ENCODE assay signal across 8 cellular contexts in the genomic region with DNA sequence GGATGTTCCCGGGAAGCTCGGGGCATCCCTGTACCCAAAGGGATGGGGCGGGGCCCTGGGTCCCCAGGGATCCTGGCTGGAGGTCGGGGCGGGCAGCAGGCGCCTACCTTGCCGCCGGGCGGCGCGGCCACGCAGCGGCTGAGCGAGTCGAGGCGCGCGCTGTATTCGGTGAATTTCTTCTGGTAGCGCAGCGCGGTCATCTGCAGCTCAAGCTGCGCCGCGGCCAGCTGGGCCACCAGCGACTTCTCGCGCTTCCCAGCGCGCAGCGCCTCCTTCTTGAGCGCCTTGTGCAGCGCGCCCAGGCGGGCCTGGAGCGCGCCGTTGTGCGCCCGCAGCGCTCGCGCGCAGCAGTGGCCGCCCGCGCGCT. TPM values are rescaled to one million over a fixed set of nuclear protein-coding genes. Genes with fewer than 3 reads are reported as not detected.
DNase-seq lines count a peak whose midpoint lies in the region; ATAC-seq, FAIRE-seq and TF ChIP-seq lines count a peak whose summit lies in the region.

No MANE protein-coding gene starts in this region.

- no peaks in the 10 kb centered on the region for H3K9me3 Mint-ChIP-seq in activated CD4-positive, alpha-beta T cell treated with anti-CD3 and anti-CD28 coated beads, Interleukin-2, amount 10 ng/mL, durations not matched to agents 24 days and 14 days

- no peak for TF ChIP-seq CTCF in right lobe of liver (IDR thresholded peaks at IDR 0.05)
- TF ChIP-seq CTCF in HepG2 (CRISPR knock-in tag; IDR thresholded peaks at IDR 0.05) = no peak
- no peak for TF ChIP-seq CTCF in GM10248 (IDR thresholded peaks at IDR 0.05; ENCODE audit: control extremely low read depth, extremely low read depth, low read depth, missing control alignments)

- H3K27ac ChIP-seq in right lobe of liver (no peak overlapping the region), HepG2 (ENCODE audit: extremely low read length, insufficient read depth, low read length) (no peak overlapping the region), ectodermal cell (ENCODE audit: insufficient read depth, low read depth, low read length, poor library complexity, severe bottlenecking) (no peak overlapping the region)

- H3K27ac Mint-ChIP-seq in activated CD4-positive, alpha-beta T cell treated with anti-CD3 and anti-CD28 coated beads, Interleukin-2, amount 10 ng/mL, durations not matched to agents 24 days and 14 days = no peak overlapping the region

- no peak for DNase-seq in right lobe of liver
- DNase-seq in HepG2 (ENCODE audit: low spot score) = no peak
- peak; percentile 44 for DNase-seq in midbrain (lab: John Stamatoyannopoulos, UW)
- DNase-seq in pons (ENCODE audit: low spot score) = no peak
- DNase-seq in activated CD4-positive, alpha-beta T cell treated with anti-CD3 and anti-CD28 coated beads, Interleukin-2, amount 10 ng/mL, durations not matched to agents 24 days and 14 days = no peak
- DNase-seq in stimulated activated CD4-positive, alpha-beta T cell treated with anti-CD3 and anti-CD28 coated beads, Interleukin-4, amount 100 ng/mL, for 24 hours = no peak
- DNase-seq in GM10248 (ENCODE audit: extremely low spot score) = no peak

- H3K4me3 Mint-ChIP-seq in activated CD4-positive, alpha-beta T cell treated with anti-CD3 and anti-CD28 coated beads, Interleukin-2, amount 10 ng/mL, durations not matched to agents 24 days and 14 days = no peak overlapping the region

- no peak for FAIRE-seq in HepG2 (lab: Jason Lieb, UNC)

- peaks cover 0 to 16% (median 0%) of the 10 kb centered on the region in 4 donors for H3K4me1 ChIP-seq in right lobe of liver
- peaks cover 26% of the 10 kb centered on the region for H3K4me1 ChIP-seq in HepG2 (ENCODE audit: insufficient read depth, low read length)
- peaks cover 24% of the 10 kb centered on the region for H3K4me1 ChIP-seq in ectodermal cell (ENCODE audit: control insufficient read depth, insufficient read depth, low read length)

- no peak overlapping the region for H3K9ac ChIP-seq in HepG2 (ENCODE audit: insufficient read depth, low read depth, low read length)

- H3K79me2 ChIP-seq in HepG2 (ENCODE audit: insufficient read depth, low read length) = no peaks in the 10 kb centered on the region

- no peaks in the 10 kb centered on the region for H3K36me3 Mint-ChIP-seq in activated CD4-positive, alpha-beta T cell treated with anti-CD3 and anti-CD28 coated beads, Interleukin-2, amount 10 ng/mL, durations not matched to agents 24 days and 14 days (ENCODE audit: low read depth)

- H3K27me3 ChIP-seq in right lobe of liver = no peaks in the 10 kb centered on the region
- peaks cover 6 to 24% of the 10 kb centered on the region in 2 experiments; a peak in 4 of 5 replicates for H3K27me3 ChIP-seq in HepG2 (ENCODE audit: control insufficient read depth in 1 of 2, insufficient read depth in 2 of 2, low read length in 2 of 2)
- H3K27me3 ChIP-seq in ectodermal cell (ENCODE audit: control insufficient read depth, insufficient read depth, low read length, poor library complexity, severe bottlenecking) = peaks cover 37% of the 10 kb centered on the region

- TF ChIP-seq POLR2A in right lobe of liver (IDR thresholded peaks at IDR 0.05) (no peak), HepG2 (IDR thresholded peaks at IDR 0.05; ENCODE audit: insufficient read depth in 1 of 2, low read depth in 2 of 2, low read length in 2 of 2) (no peak)

- POLR2A ChIA-PET in HepG2 (lab: Yijun Ruan, JAX) (no interaction called here), GM10248 (lab: Yijun Ruan, JAX) (no interaction called here)

- no peaks in the 10 kb centered on the region for H4K20me1 ChIP-seq in HepG2 (ENCODE audit: insufficient read depth, low read length)

- H3K9me3 ChIP-seq in right lobe of liver (no peaks in the 10 kb centered on the region), HepG2 (ENCODE audit: low read length) (no peaks in the 10 kb centered on the region), ectodermal cell (ENCODE audit: control insufficient read depth, low read length) (no peaks in the 10 kb centered on the region)

- intact Hi-C loops in right lobe of liver (cut with DNase I) = no loop called here
- intact Hi-C loops in HepG2 (cut with micrococcal nuclease; ENCODE audit: unreplicated experiment) = no loop called here
- intact Hi-C loops in activated CD4-positive, alpha-beta T cell treated with anti-CD3 and anti-CD28 coated beads, Interleukin-2, amount 10 ng/mL, durations not matched to agents 24 days and 14 days (cut with micrococcal nuclease) = no loop called here

- no peak for TF ChIP-seq RAD21 in HepG2 (CRISPR knock-in tag; IDR thresholded peaks at IDR 0.05)

- 0% methylated on average over 3 of the region's 48 CpGs for WGBS in right lobe of liver (ENCODE audit: insufficient coverage, low coverage, low lambda C conversion rate, missing lambda C conversion rate)
- 87% methylated on average over 45 of the region's 48 CpGs for WGBS in HepG2 (ENCODE audit: low lambda C conversion rate)
- WGBS in ectodermal cell, 2 experiments = 0 to 1% methylated on average over 48 of the region's 48 CpGs

- in situ Hi-C loops in HepG2 (cut with HindIII; ENCODE audit: extremely low pct_ligation_motif_present, low pct_unique_long_range_greater_than_20kb) = no loop called here

- H3K4me3 ChIP-seq in right lobe of liver = peak overlapping the region; percentile 4 to 38 (median 34)
- H3K4me3 ChIP-seq in HepG2 (replicated peaks in 1 of 3; ENCODE audit: insufficient read depth in 1 of 3, low read depth in 2 of 3, low read length in 3 of 3) = no peak overlapping the region
- H3K4me3 ChIP-seq in ectodermal cell (ENCODE audit: insufficient read depth, low read depth, low read length) = peak overlapping the region; percentile 55

- no peak for ATAC-seq in right lobe of liver
- ATAC-seq in HepG2 = no peak

- TF ChIP-seq EP300 in HepG2 (IDR thresholded peaks at IDR 0.05; ENCODE audit: low read depth in 2 of 2, low read length in 2 of 2) = no peak
- TF ChIP-seq EP300 in HepG2 (CRISPR knock-in tag; IDR thresholded peaks at IDR 0.05; ENCODE audit: borderline replicate concordance) = no peak

- no peak overlapping the region for H3K4me2 ChIP-seq in HepG2 (ENCODE audit: low read depth, low read length)

- CTCF ChIA-PET in HepG2 (lab: Yijun Ruan, JAX; ENCODE audit: low intra/inter-chr PET ratio, low total read pairs) = no interaction called here
- CTCF ChIA-PET in GM10248 (lab: Yijun Ruan, JAX) = no interaction called here

- no TSS peak for BruUV-seq in HepG2 (replicated peaks; lab: Mats Ljungman, UMichigan)

- H3K36me3 ChIP-seq in right lobe of liver (no peaks in the 10 kb centered on the region), HepG2 (replicated peaks in 1 of 2; ENCODE audit: control insufficient read depth in 1 of 2, insufficient read depth in 2 of 2, low read length in 2 of 2) (no peaks in the 10 kb centered on the region), ectodermal cell (ENCODE audit: control insufficient read depth, insufficient read depth, low read length) (no peaks in the 10 kb centered on the region)

- H2AFZ ChIP-seq in HepG2 (ENCODE audit: low read length) = no peak overlapping the region

- no peaks in the 10 kb centered on the region for H3K4me1 Mint-ChIP-seq in activated CD4-positive, alpha-beta T cell treated with anti-CD3 and anti-CD28 coated beads, Interleukin-2, amount 10 ng/mL, durations not matched to agents 24 days and 14 days

- H3K27me3 Mint-ChIP-seq in activated CD4-positive, alpha-beta T cell treated with anti-CD3 and anti-CD28 coated beads, Interleukin-2, amount 10 ng/mL, durations not matched to agents 24 days and 14 days = peaks cover 14% of the 10 kb centered on the region

TF ChIP-seq in HepG2, 621 proteins besides CTCF, POLR2A, EP300 and RAD21:
- TF ChIP-seq ZZZ3 (CRISPR knock-in tag; IDR thresholded peaks at IDR 0.05; ENCODE audit: borderline replicate concordance) = no peak
- TF ChIP-seq CENPBD1 (CRISPR knock-in tag; IDR thresholded peaks at IDR 0.05; ENCODE audit: borderline replicate concordance, low read depth) = no peak
- TF ChIP-seq, protein P1, sequence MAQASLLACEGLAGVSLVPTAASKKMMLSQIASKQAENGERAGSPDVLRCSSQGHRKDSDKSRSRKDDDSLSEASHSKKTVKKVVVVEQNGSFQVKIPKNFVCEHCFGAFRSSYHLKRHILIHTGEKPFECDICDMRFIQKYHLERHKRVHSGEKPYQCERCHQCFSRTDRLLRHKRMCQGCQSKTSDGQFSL (CRISPR knock-in tag; IDR thresholded peaks at IDR 0.05) = no peak
- no peak for TF ChIP-seq THAP11 (CRISPR knock-in tag; IDR thresholded peaks at IDR 0.05)

RNA-seq across cellular contexts. Expression of gene PDZRN3, which starts 0.8 kb away (rescaled TPM):
- total RNA-seq in right lobe of liver = 1 to 10 TPM in 3 of 6 experiments, under 1 TPM in 3; 0.33 to 2.0 (median 1.1) TPM
- total RNA-seq in HepG2 (2016; rRNA removed; fragmentation: Illumina TruSeq; extraction: Trizol) = not detected in 2 replicates
- not detected in 2 replicates for total RNA-seq in HepG2 (2016; cell fraction: cytosol; rRNA removed; fragmentation: Illumina TruSeq; extraction: Trizol; ENCODE audit: low read depth)
- not detected in 2 replicates for total RNA-seq in HepG2 (2016; cell fraction: insoluble cytoplasmic fraction; rRNA removed; fragmentation: Illumina TruSeq; extraction: Trizol)
- not detected in 2 replicates for total RNA-seq in HepG2 (2016; cell fraction: membrane; rRNA removed; fragmentation: Illumina TruSeq; extraction: Trizol)
- not detected in 2 replicates for total RNA-seq in HepG2 (2016; cell fraction: nucleus; rRNA removed; fragmentation: Illumina TruSeq; extraction: Trizol)
- not detected in 2 replicates for polyA plus RNA-seq in HepG2 (2011; rRNA removed)
- not detected in 2 replicates for polyA plus RNA-seq in HepG2 (2011; cell fraction: cytosol; rRNA removed)
- not detected in 2 replicates for polyA plus RNA-seq in HepG2 (2011; cell fraction: nucleus; rRNA removed)
- polyA plus RNA-seq in HepG2 (2012) = not detected in 2 replicates
- polyA plus RNA-seq in HepG2 (2016; cell fraction: cytosol; fragmentation: Illumina TruSeq; extraction: Trizol; ENCODE audit: low read depth) = not detected in 2 replicates
- polyA plus RNA-seq in HepG2 (2016; cell fraction: insoluble cytoplasmic fraction; fragmentation: Illumina TruSeq; extraction: Trizol; ENCODE audit: low read depth) = not detected in 2 replicates
- polyA plus RNA-seq in HepG2 (2016; cell fraction: membrane; fragmentation: Illumina TruSeq; extraction: Trizol; ENCODE audit: low read depth) = not detected in 2 replicates
- polyA plus RNA-seq in HepG2 (2016; cell fraction: nucleus; fragmentation: Illumina TruSeq; extraction: Trizol; ENCODE audit: insufficient read depth, low read depth) = not detected in 2 replicates
- not detected in 2 replicates for polyA minus RNA-seq in HepG2 (2011; rRNA and poly(A)+ RNA removed; ENCODE audit: low replicate concordance)
- not detected in 2 replicates for polyA minus RNA-seq in HepG2 (2011; cell fraction: cytosol; rRNA and poly(A)+ RNA removed)
- not detected in 2 replicates for polyA minus RNA-seq in HepG2 (2011; cell fraction: nucleus; rRNA and poly(A)+ RNA removed)
- polyA plus RNA-seq in ectodermal cell (2013, experiment 1 of 4) = 9.3 TPM
- polyA plus RNA-seq in ectodermal cell (2013, experiment 2 of 4) = 6.1 TPM
- 7.9 TPM for polyA plus RNA-seq in ectodermal cell (2013, experiment 3 of 4)
- polyA plus RNA-seq in ectodermal cell (2013, experiment 4 of 4) = 6.5 TPM
- not detected in 2 replicates for total RNA-seq in activated CD4-positive, alpha-beta T cell treated with anti-CD3 and anti-CD28 coated beads, Interleukin-2, amount 10 ng/mL, durations not matched to agents 24 days and 14 days

Comparison
In these comparisons a context has a peak if more than half of its experiments do, and no peak if none do; other contexts are left out.
1. H3K4me3 ChIP-seq: peak in right lobe of liver (3 of 3) and ectodermal cell (single experiment); none in HepG2 (0 of 3).